Comparison of ENCODE assay signal across 8 cellular contexts in genomic region chr12:107607464-107608392, GRCh38.
DNase-seq lines count a peak whose midpoint lies in the region; ATAC-seq, FAIRE-seq and TF ChIP-seq lines count a peak whose summit lies in the region.

No MANE protein-coding gene starts in this region.

- no peaks in the 10 kb centered on the region for H3K9me3 Mint-ChIP-seq in CD8-positive, alpha-beta T cell
- no peaks in the 10 kb centered on the region for H3K9me3 Mint-ChIP-seq in activated B cell treated with CpG ODN at 0.5 μM for 24 hours

- no peaks in the 10 kb centered on the region for H3K4me1 ChIP-seq in CD8-positive, alpha-beta T cell (ENCODE audit: insufficient read depth, low read length)
- peaks cover 3% of the 10 kb centered on the region for H3K4me1 ChIP-seq in mammary epithelial cell (ENCODE audit: insufficient read depth, low read length)

- no peaks in the 10 kb centered on the region for H3K9me3 ChIP-seq in CD8-positive, alpha-beta T cell (ENCODE audit: low read length)
- no peaks in the 10 kb centered on the region for H3K9me3 ChIP-seq in mammary epithelial cell (replicated peaks; ENCODE audit: insufficient read depth, low read length)

- ATAC-seq in CD8-positive, alpha-beta T cell, result peak; percentile 84
- ATAC-seq in HG02642 (IDR thresholded peaks at IDR 0.05; ENCODE audit: poor library complexity, unreplicated experiment) (peak; percentile 61), activated B cell treated with CpG ODN at 0.5 μM for 24 hours (ENCODE audit: low read depth) (peak; percentile 60)

- no peaks in the 10 kb centered on the region for H3K27me3 Mint-ChIP-seq in CD8-positive, alpha-beta T cell (ENCODE audit: low read depth)
- H3K27me3 Mint-ChIP-seq in activated B cell treated with CpG ODN at 0.5 μM for 24 hours, result no peaks in the 10 kb centered on the region

- dilution Hi-C loops in mammary epithelial cell (cut with HindIII; ENCODE audit: low sequenced_read_pairs), result no loop called here

- H3K4me2 ChIP-seq in mammary epithelial cell (ENCODE audit: insufficient read depth, low read depth, low read length), result no peak overlapping the region

- no peaks in the 10 kb centered on the region for H3K27me3 ChIP-seq in CD8-positive, alpha-beta T cell (ENCODE audit: insufficient read depth, low read length)
- no peaks in the 10 kb centered on the region for H3K27me3 ChIP-seq in mammary epithelial cell (ENCODE audit: insufficient read depth, low read length)

- DNase-seq in CD8-positive, alpha-beta T cell, result peak; percentile 57 to 89 (median 81)
- DNase-seq in NCI-H2196 treated with DMSO at 0.1 percent for 48 hours (lab: John Stamatoyannopoulos, UW; ENCODE audit: unreplicated experiment) (peak; percentile 49), activated B cell treated with CpG ODN at 0.5 μM for 24 hours (peak; percentile 68), mammary epithelial cell (peak; percentile 55), OCI-M2 (lab: John Stamatoyannopoulos, UW; ENCODE audit: unreplicated experiment) (no peak)
- peak; percentile 86 for DNase-seq in stimulated activated CD4-positive, alpha-beta T cell treated with anti-CD3 and anti-CD28 coated beads, Interleukin-15, amount 100 ng/mL, for 24 hours

- CTCF ChIA-PET in CD8-positive, alpha-beta T cell (lab: Charles Lee), result interaction anchor here (0.6 to 16.9 kb wide), 36 partner anchors 10 to 1008 kb away, joined by 3 to 394 read pairs (median 4); no protein-coding TSS in a partner anchor
- CTCF ChIA-PET in activated B cell treated with CpG ODN at 0.5 μM for 24 hours (lab: Charles Lee) (interaction anchor here (1.1 to 7.8 kb wide), 7 partner anchors 9 to 1221 kb away, joined by 4 to 159 read pairs (median 5); no protein-coding TSS in a partner anchor), mammary epithelial cell (lab: Charles Lee; ENCODE audit: low non-redundant PET) (interaction anchor here (0.6 to 0.8 kb wide), 2 partner anchors 205 to 621 kb away, joined by 3 to 4 read pairs; partner anchors contain the start of gene MTERF2)

- POLR2A ChIA-PET in CD8-positive, alpha-beta T cell (lab: Charles Lee), result interaction anchor here (0.6 to 1.2 kb wide), 2 partner anchors 199 to 1334 kb away, joined by 3 to 4 read pairs; no protein-coding TSS in a partner anchor
- POLR2A ChIA-PET in activated B cell treated with CpG ODN at 0.5 μM for 24 hours (lab: Charles Lee), result no interaction called here

- H3K4me1 Mint-ChIP-seq in CD8-positive, alpha-beta T cell (ENCODE audit: low read depth), result no peaks in the 10 kb centered on the region
- no peaks in the 10 kb centered on the region for H3K4me1 Mint-ChIP-seq in activated B cell treated with CpG ODN at 0.5 μM for 24 hours

- no peak overlapping the region for H3K27ac Mint-ChIP-seq in CD8-positive, alpha-beta T cell
- no peak overlapping the region for H3K27ac Mint-ChIP-seq in activated B cell treated with CpG ODN at 0.5 μM for 24 hours

- no peak overlapping the region for H3K9ac ChIP-seq in mammary epithelial cell (ENCODE audit: insufficient read depth, low read length)

- no peak overlapping the region for H3K27ac ChIP-seq in CD8-positive, alpha-beta T cell (ENCODE audit: low read depth, low read length)
- no peak overlapping the region for H3K27ac ChIP-seq in mammary epithelial cell (ENCODE audit: insufficient read depth, low read depth, low read length)

- H3K36me3 Mint-ChIP-seq in CD8-positive, alpha-beta T cell, result peaks cover 16% of the 10 kb centered on the region
- H3K36me3 Mint-ChIP-seq in activated B cell treated with CpG ODN at 0.5 μM for 24 hours (ENCODE audit: low read depth), result no peaks in the 10 kb centered on the region

- no peaks in the 10 kb centered on the region for H3K36me3 ChIP-seq in CD8-positive, alpha-beta T cell (ENCODE audit: insufficient read depth, low read length)
- H3K36me3 ChIP-seq in mammary epithelial cell (ENCODE audit: insufficient read depth, low read length), result no peaks in the 10 kb centered on the region

- H3K4me3 Mint-ChIP-seq in CD8-positive, alpha-beta T cell, result no peak overlapping the region
- H3K4me3 Mint-ChIP-seq in activated B cell treated with CpG ODN at 0.5 μM for 24 hours, result no peak overlapping the region

- no peak overlapping the region for H3K4me3 ChIP-seq in CD8-positive, alpha-beta T cell (ENCODE audit: low read depth, low read length)
- H3K4me3 ChIP-seq in mammary epithelial cell (replicated peaks in 1 of 3; ENCODE audit: insufficient read depth in 1 of 3, low read depth in 2 of 3, low read length in 3 of 3), result no peak overlapping the region

- intact Hi-C loops in CD8-positive, alpha-beta T cell (cut with DNase I, micrococcal nuclease), result loop anchor here (1.0 to 5.0 kb wide), 7 partner anchors 205 to 1220 kb away; a partner anchor contains a TSS
- intact Hi-C loops in activated B cell treated with CpG ODN at 0.5 μM for 24 hours (cut with micrococcal nuclease), result loop anchor here (1.0 to 5.0 kb wide), 5 partner anchors 200 to 1221 kb away; no protein-coding TSS in a partner anchor
- intact Hi-C loops in mammary epithelial cell (cut with micrococcal nuclease), result loop anchor here (1.0 to 5.0 kb wide), 7 partner anchors 43 to 515 kb away; a partner anchor contains a TSS

- in situ Hi-C loops in mammary epithelial cell (cut with MboI; ENCODE audit: low sequenced_read_pairs in 2 of 2), result loop anchor here (5.0 to 10.0 kb wide), 2 partner anchors 203 to 480 kb away; no protein-coding TSS in a partner anchor

- peak; percentile 47 for FAIRE-seq in islet of Langerhans (lab: Jason Lieb, UNC)

- no peaks in the 10 kb centered on the region for H3K79me2 ChIP-seq in mammary epithelial cell (ENCODE audit: insufficient read depth, low read length)

- no peaks in the 10 kb centered on the region for H4K20me1 ChIP-seq in mammary epithelial cell (ENCODE audit: insufficient read depth, low read length)

- WGBS in mammary epithelial cell (ENCODE audit: low coverage, missing lambda C conversion rate), result 33% methylated on average over 17 of the region's 21 CpGs

- TF ChIP-seq CTCF in CD8-positive, alpha-beta T cell (IDR thresholded peaks at IDR 0.05), result peak; percentile 94
- TF ChIP-seq CTCF in activated B cell treated with CpG ODN at 0.5 μM for 24 hours (IDR thresholded peaks at IDR 0.05), result peak; percentile 53
- TF ChIP-seq CTCF in mammary epithelial cell (conservative IDR thresholded peaks at IDR 0.05 in 1 of 2, IDR thresholded peaks at IDR 0.05 in 1 of 2; ENCODE audit: extremely low read depth in 1 of 2, insufficient read depth in 1 of 2, low read depth in 1 of 2, low read length in 2 of 2), result peak; percentile 95 to 96

- BruUV-seq in mammary epithelial cell (replicated peaks; lab: Mats Ljungman, UMichigan), result no TSS peak

- H2AFZ ChIP-seq in mammary epithelial cell (ENCODE audit: low read depth, low read length), result peak overlapping the region; percentile 30
